15 cellular contexts compared by ENCODE assay signal in genomic region chr13:44266772-44267171, GRCh38.
DNase-seq lines count a peak whose midpoint lies in the region; ATAC-seq and TF ChIP-seq lines count a peak whose summit lies in the region.
"Had no signal": no experiment of that assay in that cellular context is flagged by ENCODE, and none has a peak within 500 bp of the region (broad histone marks: within the 10 kb centered on the region; RNA-seq: fewer than 3 reads in every experiment).

No MANE protein-coding gene starts in this region.

- no peaks in the 10 kb centered on the region for H3K9me3 ChIP-seq in OCI-LY7 (ENCODE audit: low read length)
- no peaks in the 10 kb centered on the region for H3K9me3 ChIP-seq in PC-3 (ENCODE audit: low read length)
- H3K9me3 ChIP-seq in neuronal stem cell (replicated peaks in 1 of 2; ENCODE audit: control insufficient read depth in 2 of 2, insufficient read depth in 1 of 2, low read depth in 1 of 2, low read length in 2 of 2) = peaks cover 0 to 10% of the 10 kb centered on the region in 2 donors
- no peaks in the 10 kb centered on the region for H3K9me3 ChIP-seq in MM.1S (replicated peaks; ENCODE audit: insufficient read depth, low read length)
- H3K9me3 ChIP-seq: Caco-2 had no signal

- POLR2A ChIA-PET in OCI-LY7 (lab: Charles Lee) (interaction anchor here (0.9 to 1.5 kb wide), 2 partner anchors 8 to 10 kb away, joined by 3 to 7 read pairs; no protein-coding TSS in a partner anchor), PC-3 (lab: Charles Lee; ENCODE audit: unreplicated experiment) (no interaction called here), WTC11 (lab: Charles Lee) (interaction anchor here (0.6 to 1.1 kb wide), 2 partner anchors 170 to 408 kb away, joined by 3 to 4 read pairs; no protein-coding TSS in a partner anchor)

- peak overlapping the region; percentile 15 for H3K14ac ChIP-seq in neuronal stem cell (ENCODE audit: low read length)

- H3K27ac Mint-ChIP-seq in WTC11 = no peak overlapping the region
- H3K27ac Mint-ChIP-seq: GM23338, H9 had no signal

- BruUV-seq in OCI-LY7 (replicated peaks; lab: Mats Ljungman, UMichigan) (no TSS peak), PC-3 (replicated peaks; lab: Mats Ljungman, UMichigan) (no TSS peak)

- H3K9me2 ChIP-seq in OCI-LY7 (ENCODE audit: insufficient read depth, low read length) = no peaks in the 10 kb centered on the region
- H3K9me2 ChIP-seq in PC-3 (replicated peaks; ENCODE audit: low read length) = no peaks in the 10 kb centered on the region
- H3K9me2 ChIP-seq in MM.1S (replicated peaks; ENCODE audit: insufficient read depth, low read length) = no peaks in the 10 kb centered on the region

- peak overlapping the region; percentile 2; the same call in 1 of the 2 replicates for H2AFZ ChIP-seq in OCI-LY7 (ENCODE audit: low read length)
- H2AFZ ChIP-seq in PC-3 (ENCODE audit: low read length) = no peak overlapping the region
- H2AFZ ChIP-seq in neuronal stem cell (ENCODE audit: low read length) = no peak overlapping the region
- H2AFZ ChIP-seq in MM.1S (ENCODE audit: low read length) = no peak overlapping the region
- H2AFZ ChIP-seq: GM23338 had no signal

- H3K27me3 Mint-ChIP-seq in WTC11 (ENCODE audit: low read depth) = no peaks in the 10 kb centered on the region

- no peak overlapping the region for H4K8ac ChIP-seq in neuronal stem cell (ENCODE audit: low read depth, low read length)

- H3K36me3 ChIP-seq in OCI-LY7 (ENCODE audit: insufficient read depth, low read length) (no peaks in the 10 kb centered on the region), PC-3 (ENCODE audit: low read depth, low read length) (no peaks in the 10 kb centered on the region), neuronal stem cell (replicated peaks in 1 of 2; ENCODE audit: control insufficient read depth in 2 of 2, insufficient read depth in 2 of 2, low read length in 2 of 2) (no peaks in the 10 kb centered on the region), MM.1S (replicated peaks; ENCODE audit: insufficient read depth, low read length) (no peaks in the 10 kb centered on the region)

- ATAC-seq in PC-3 (no peak), WTC11 (peak; percentile 67)
- ATAC-seq: HCT116 had no signal

- H3K4me1 Mint-ChIP-seq in WTC11 = peaks cover 11% of the 10 kb centered on the region
- H3K4me1 Mint-ChIP-seq: CD4-positive, alpha-beta memory T cell had no signal

- H4K20me1 ChIP-seq in OCI-LY7 (ENCODE audit: insufficient read depth, low read length) (no peaks in the 10 kb centered on the region), PC-3 (ENCODE audit: low read length) (no peaks in the 10 kb centered on the region), MM.1S (ENCODE audit: insufficient read depth, low read length) (no peaks in the 10 kb centered on the region)

- no peak overlapping the region for H2AK5ac ChIP-seq in neuronal stem cell (ENCODE audit: low read depth, low read length)

- H3K27ac ChIP-seq in OCI-LY7 (ENCODE audit: low read depth, low read length, poor library complexity, severe bottlenecking) (no peak overlapping the region), PC-3 (ENCODE audit: low read length) (peak overlapping the region; percentile 95; the same call in 1 of the 2 replicates), neuronal stem cell (replicated peaks; ENCODE audit: low read length) (no peak overlapping the region), MM.1S (ENCODE audit: low read length) (no peak overlapping the region)

- CTCF ChIA-PET in OCI-LY7 (lab: Charles Lee; ENCODE audit: unreplicated experiment) = no interaction called here
- CTCF ChIA-PET in PC-3 (lab: Charles Lee) = no interaction called here
- CTCF ChIA-PET in WTC11 (lab: Charles Lee) = no interaction called here

- no peak overlapping the region for H2BK12ac ChIP-seq in neuronal stem cell (ENCODE audit: low read length)

- H3K4me3 Mint-ChIP-seq in WTC11 = no peak overlapping the region
- H3K4me3 Mint-ChIP-seq: CD4-positive, alpha-beta memory T cell; GM23338; H9 had no signal

- peaks cover 3% of the 10 kb centered on the region for H3K79me1 ChIP-seq in neuronal stem cell (ENCODE audit: low read depth, low read length)

- DNase-seq in OCI-LY7 (ENCODE audit: low spot score) (no peak), PC-3 (no peak), WTC11 (ENCODE audit: low spot score) (no peak), neuronal stem cell (ENCODE audit: low spot score) (no peak), NCI-H1092 (lab: John Stamatoyannopoulos, UW) (no peak), NCI-H1092 treated with DMSO at 0.1 percent for 48 hours (lab: John Stamatoyannopoulos, UW) (no peak), MM.1S (no peak)
- DNase-seq: C1 segment of cervical spinal cord; Caco-2; CD4-positive, alpha-beta memory T cell; DMS153; DND-41 had no signal

- H3K18ac ChIP-seq in neuronal stem cell (ENCODE audit: low read length) = peak overlapping the region; percentile 65

- H3K4me2 ChIP-seq in OCI-LY7 (ENCODE audit: low read length) = no peak overlapping the region
- no peak overlapping the region for H3K4me2 ChIP-seq in PC-3 (ENCODE audit: low read length)
- no peak overlapping the region for H3K4me2 ChIP-seq in neuronal stem cell (ENCODE audit: insufficient read depth, low read length, poor library complexity, severe bottlenecking)
- H3K4me2 ChIP-seq in MM.1S (ENCODE audit: low read depth, low read length) = no peak overlapping the region
- H3K4me2 ChIP-seq: GM23338 had no signal

- no peak overlapping the region for H2BK120ac ChIP-seq in neuronal stem cell (ENCODE audit: low read depth, low read length)

- WGBS in neuronal stem cell (ENCODE audit: extremely low coverage in 2 of 2, insufficient read length in 2 of 2, insufficient replicate concordance in 1 of 2), 2 donors = no CpG with 5 or more reads among the region's 1 CpG

- no peak for TF ChIP-seq CTCF in OCI-LY7 (conservative IDR thresholded peaks at IDR 0.05; ENCODE audit: low read length)
- no peak for TF ChIP-seq CTCF in PC-3 (conservative IDR thresholded peaks at IDR 0.05; ENCODE audit: low read depth, low read length)
- TF ChIP-seq CTCF in WTC11 (IDR thresholded peaks at IDR 0.05) = no peak
- TF ChIP-seq CTCF in MM.1S (IDR thresholded peaks at IDR 0.05; ENCODE audit: low read length) = no peak

- H3F3A ChIP-seq in PC-3 (ENCODE audit: low read length, unreplicated experiment) (no peaks in the 10 kb centered on the region), MM.1S (ENCODE audit: insufficient read depth, low read length) (no peaks in the 10 kb centered on the region)

- peaks cover 3% of the 10 kb centered on the region; the same call in 1 of the 2 replicates for H3K36me3 Mint-ChIP-seq in WTC11
- H3K36me3 Mint-ChIP-seq: CD4-positive, alpha-beta memory T cell had no signal

- H4K91ac ChIP-seq in neuronal stem cell (ENCODE audit: low read depth, low read length, poor library complexity) = peak overlapping the region; percentile 54

- H3K4me3 ChIP-seq in OCI-LY7 (ENCODE audit: low read depth, low read length, poor library complexity, severe bottlenecking) (no peak overlapping the region), PC-3 (ENCODE audit: low read length) (no peak overlapping the region), neuronal stem cell (ENCODE audit: low read length in 2 of 2) (peak overlapping the region in 1 of 2 donors; percentile 19), MM.1S (ENCODE audit: low read length) (no peak overlapping the region)
- H3K4me3 ChIP-seq: GM23338 had no signal

- H3K9me3 Mint-ChIP-seq in WTC11 = peaks cover 11% of the 10 kb centered on the region

- no peak overlapping the region for H2BK15ac ChIP-seq in neuronal stem cell (ENCODE audit: low read length)

- H3K4me1 ChIP-seq in OCI-LY7 (ENCODE audit: insufficient read depth, low read length, poor library complexity, severe bottlenecking) (peaks cover 15% of the 10 kb centered on the region), PC-3 (ENCODE audit: insufficient read depth, low read length) (peaks cover 43% of the 10 kb centered on the region), neuronal stem cell (ENCODE audit: control insufficient read depth in 2 of 2, insufficient read depth in 1 of 2, low read depth in 1 of 2, low read length in 2 of 2) (peaks cover 5 to 9% of the 10 kb centered on the region in 2 donors), MM.1S (ENCODE audit: low read length) (no peaks in the 10 kb centered on the region)
- H3K4me1 ChIP-seq: Caco-2 had no signal

- H3K4ac ChIP-seq in neuronal stem cell (ENCODE audit: low read length) = no peak overlapping the region

- H3K23ac ChIP-seq in neuronal stem cell (ENCODE audit: low read depth, low read length, poor library complexity) = no peak overlapping the region

- intact Hi-C loops in OCI-LY7 (cut with micrococcal nuclease; ENCODE audit: unreplicated experiment) (no loop called here), PC-3 (cut with micrococcal nuclease) (no loop called here)

- H2BK5ac ChIP-seq in neuronal stem cell (ENCODE audit: low read length) = no peak overlapping the region

- no peaks in the 10 kb centered on the region for H3K27me3 ChIP-seq in PC-3 (ENCODE audit: low read length)
- H3K27me3 ChIP-seq in neuronal stem cell (ENCODE audit: control insufficient read depth in 3 of 3, insufficient read depth in 3 of 3, low read depth in 1 of 3, low read length in 3 of 3) = no peaks in the 10 kb centered on the region
- no peaks in the 10 kb centered on the region for H3K27me3 ChIP-seq in MM.1S (replicated peaks; ENCODE audit: insufficient read depth, low read length)

- H3K79me2 ChIP-seq in OCI-LY7 (ENCODE audit: insufficient read depth, low read depth, low read length) (no peaks in the 10 kb centered on the region), PC-3 (ENCODE audit: low read length) (no peaks in the 10 kb centered on the region), MM.1S (ENCODE audit: low read length) (no peaks in the 10 kb centered on the region)

- H3K9ac ChIP-seq in PC-3 (ENCODE audit: low read length) (no peak overlapping the region), neuronal stem cell (ENCODE audit: low read depth, low read length, poor library complexity) (no peak overlapping the region), MM.1S (ENCODE audit: low read length) (no peak overlapping the region)
